In the genomic region with DNA sequence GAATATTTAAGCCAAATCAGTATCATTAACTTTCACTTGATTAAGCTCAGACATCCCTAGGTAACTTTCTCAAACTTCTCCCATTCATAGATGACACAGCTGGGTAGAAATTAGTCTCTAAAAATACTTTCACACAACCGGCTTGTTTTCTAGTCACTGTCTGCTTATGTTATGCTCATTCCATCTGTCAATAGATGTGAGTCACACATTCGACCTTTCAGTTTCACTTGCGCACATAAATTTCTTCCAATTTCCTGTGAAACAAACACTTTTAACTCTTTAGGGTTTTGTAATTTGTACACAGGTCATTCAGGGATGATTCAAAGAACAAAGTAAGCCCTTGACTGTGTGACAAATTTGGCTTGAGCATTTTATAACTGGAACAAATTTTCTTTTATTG, we compare ENCODE assay signal across 8 cellular contexts.
DNase-seq lines count a peak whose midpoint lies in the region; ATAC-seq and TF ChIP-seq lines count a peak whose summit lies in the region.

No MANE protein-coding gene starts in this region.

- no peaks in the 10 kb centered on the region for H3K9me2 ChIP-seq in MM.1S (replicated peaks; ENCODE audit: insufficient read depth, low read length)

- no peaks in the 10 kb centered on the region for H3K36me3 ChIP-seq in MM.1S (replicated peaks; ENCODE audit: insufficient read depth, low read length)

- H3K9ac ChIP-seq in MM.1S (ENCODE audit: low read length), result no peak overlapping the region

- H3K4me3 ChIP-seq in MM.1S (ENCODE audit: low read length), result no peak overlapping the region

- no peak overlapping the region for H3K27ac ChIP-seq in MM.1S (ENCODE audit: low read length)

- H3K4me3 Mint-ChIP-seq in HFFc6, result peak overlapping the region; percentile 59
- no peak overlapping the region for H3K4me3 Mint-ChIP-seq in immature natural killer cell

- no peaks in the 10 kb centered on the region for H3F3A ChIP-seq in MM.1S (ENCODE audit: insufficient read depth, low read length)

- H3K9me3 Mint-ChIP-seq in HFFc6 (no peaks in the 10 kb centered on the region), immature natural killer cell (peaks cover 6 to 53% (median 19%) of the 10 kb centered on the region in 6 donors)

- peaks cover 11% of the 10 kb centered on the region; the same call in 1 of the 2 replicates for H3K36me3 Mint-ChIP-seq in HFFc6 (ENCODE audit: low read depth)
- no peaks in the 10 kb centered on the region for H3K36me3 Mint-ChIP-seq in immature natural killer cell

- peaks cover 12% of the 10 kb centered on the region for H3K4me1 ChIP-seq in MM.1S (ENCODE audit: low read length)

- H3K27ac Mint-ChIP-seq in HFFc6 (peak overlapping the region; percentile 25), immature natural killer cell (no peak overlapping the region)

- H3K27me3 ChIP-seq in MM.1S (replicated peaks; ENCODE audit: insufficient read depth, low read length), result peaks cover 5% of the 10 kb centered on the region; the same call in 1 of the 2 replicates

- peaks cover 72% of the 10 kb centered on the region for H3K4me1 Mint-ChIP-seq in HFFc6 (ENCODE audit: low read depth)
- no peaks in the 10 kb centered on the region for H3K4me1 Mint-ChIP-seq in immature natural killer cell

- no peaks in the 10 kb centered on the region for H3K27me3 Mint-ChIP-seq in HFFc6 (ENCODE audit: insufficient read depth)
- H3K27me3 Mint-ChIP-seq in immature natural killer cell (ENCODE audit: low read depth in 3 of 3), result no peaks in the 10 kb centered on the region

- no peaks in the 10 kb centered on the region for H3K9me3 ChIP-seq in MM.1S (replicated peaks; ENCODE audit: insufficient read depth, low read length)

- TF ChIP-seq CTCF in HFFc6 (IDR thresholded peaks at IDR 0.05), result no peak
- no peak for TF ChIP-seq CTCF in MM.1S (IDR thresholded peaks at IDR 0.05; ENCODE audit: low read length)

- peak; percentile 88 for ATAC-seq in GM18502 (IDR thresholded peaks at IDR 0.05; ENCODE audit: poor library complexity, unreplicated experiment)
- peak; percentile 75 for ATAC-seq in left lobe of liver

- H3K4me2 ChIP-seq in MM.1S (ENCODE audit: low read depth, low read length), result no peak overlapping the region

- DNase-seq in HFFc6 (peak; percentile 31), MM.1S (peak; percentile 84), left lobe of liver (ENCODE audit: low spot score) (no peak), GM19240 (ENCODE audit: insufficient read length, low spot score) (no peak), NCI-H146 (lab: John Stamatoyannopoulos, UW) (no peak), immature natural killer cell (no peak)
- DNase-seq in activated effector memory CD4-positive, alpha-beta T cell treated with Interleukin-2 at 50 U/mL for 16 hours, result no peak

- no peaks in the 10 kb centered on the region for H3K79me2 ChIP-seq in MM.1S (ENCODE audit: low read length)

- H2AFZ ChIP-seq in MM.1S (ENCODE audit: low read length), result no peak overlapping the region

- no peaks in the 10 kb centered on the region for H4K20me1 ChIP-seq in MM.1S (ENCODE audit: insufficient read depth, low read length)

Comparison
In these comparisons a context has a peak if more than half of its experiments do, and no peak if none do; other contexts are left out.
1. DNase-seq: peak in HFFc6 (single experiment) and MM.1S (single experiment); none in left lobe of liver (single experiment), GM19240 (single experiment), activated effector memory CD4-positive, alpha-beta T cell treated with Interleukin-2 at 50 U/mL for 16 hours (single experiment), NCI-H146 (single experiment) and immature natural killer cell (0 of 3).